19 cellular contexts compared by ENCODE assay signal in the genomic region with DNA sequence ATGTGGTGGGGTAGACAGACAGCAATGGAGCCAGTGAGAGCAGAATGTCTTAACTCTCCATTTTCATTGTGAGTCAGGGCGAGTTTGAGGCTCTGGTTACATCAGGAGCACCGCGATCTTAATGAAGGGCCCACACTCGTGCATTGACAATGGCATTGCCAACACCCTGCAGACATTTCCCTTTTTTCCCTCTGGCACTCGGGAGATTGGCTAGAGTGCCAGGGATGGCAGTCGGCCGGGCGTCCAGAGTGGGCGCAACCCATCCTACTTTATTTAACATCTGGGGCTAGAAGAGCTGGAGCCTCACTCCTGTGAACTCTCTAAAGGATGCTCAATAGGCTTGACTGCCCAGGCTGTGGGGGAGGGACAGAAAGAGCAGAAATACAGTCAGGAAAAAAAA. TPM values are rescaled to one million over a fixed set of nuclear protein-coding genes. Genes with fewer than 3 reads are reported as not detected.
DNase-seq lines count a peak whose midpoint lies in the region; ATAC-seq and TF ChIP-seq lines count a peak whose summit lies in the region.
"Had no signal": no experiment of that assay in that cellular context is flagged by ENCODE, and none has a peak within 500 bp of the region (broad histone marks: within the 10 kb centered on the region; RNA-seq: fewer than 3 reads in every experiment).

No MANE protein-coding gene starts in this region.

- peaks cover 4% of the 10 kb centered on the region; the same call in 1 of the 2 replicates for H3K9me3 ChIP-seq in IMR-90 (ENCODE audit: control insufficient read depth, insufficient read depth, low read length)
- H3K9me3 ChIP-seq: BE2C, heart left ventricle, tibial nerve had no signal

- in situ Hi-C loops in IMR-90 (cut with MboI; ENCODE audit: low sequenced_read_pairs) = no loop called here

- CTCF ChIA-PET in IMR-90 (lab: Yijun Ruan, JAX) = interaction anchor here (0.6 to 1.0 kb wide), 2 partner anchors 57 to 191 kb away, joined by 3 to 7 read pairs; no protein-coding TSS in a partner anchor

- H3K4me3 ChIP-seq in IMR-90 (ENCODE audit: insufficient read depth, low read depth, low read length) = no peak overlapping the region
- H3K4me3 ChIP-seq in mesendoderm (ENCODE audit: low read length) = no peak overlapping the region
- no peak overlapping the region for H3K4me3 ChIP-seq in foreskin fibroblast (ENCODE audit: low read depth in 1 of 2, low read length in 2 of 2)
- H3K4me3 ChIP-seq: cardiac muscle cell, GM12878, heart left ventricle, tibial nerve had no signal

- H4K20me1 ChIP-seq in IMR-90 (ENCODE audit: insufficient read depth, low read length) = no peaks in the 10 kb centered on the region

- no peak overlapping the region for H3K14ac ChIP-seq in IMR-90 (replicated peaks; ENCODE audit: low read depth, low read length)

- dilution Hi-C loops in IMR-90 (cut with HindIII; ENCODE audit: low sequenced_read_pairs, unreplicated experiment) = no loop called here

- H3K79me1 ChIP-seq in IMR-90 (ENCODE audit: low read depth in 1 of 2, low read length in 2 of 2) (no peaks in the 10 kb centered on the region), mesendoderm (ENCODE audit: low read length) (no peaks in the 10 kb centered on the region)

- peak overlapping the region; percentile 46 for H2AK9ac ChIP-seq in IMR-90 (replicated peaks; ENCODE audit: low read depth, low read length, poor library complexity)

- no peak for ATAC-seq in IMR-90 (ENCODE audit: low read depth)

- H3K27me3 Mint-ChIP-seq in activated T-helper 1 cell treated with anti-CD3 and anti-CD28 coated beads, Interleukin-12 subunit alpha, Interleukin-12 subunit beta, Interleukin-2, Interleukin-4 antibody, amounts not matched to agents 30 ng/mL and 10 ng/mL and 1 ng/mL, durations not matched to agents 14 hours and 24 hours and 36 hours (ENCODE audit: insufficient read depth) = peaks cover 27% of the 10 kb centered on the region

- H2BK15ac ChIP-seq in IMR-90 (ENCODE audit: low read depth, low read length) (no peak overlapping the region), mesendoderm (replicated peaks; ENCODE audit: low read depth) (no peak overlapping the region)

- H3K27me3 ChIP-seq in IMR-90 (ENCODE audit: control insufficient read depth, insufficient read depth, low read length) (peaks cover 47% of the 10 kb centered on the region), mesendoderm (ENCODE audit: insufficient read depth, low read length, poor library complexity) (no peaks in the 10 kb centered on the region)
- H3K27me3 ChIP-seq: BE2C, cardiac muscle cell had no signal

- 94% methylated on average over 3 of the region's 9 CpGs; no CpG with 5 or more reads in 1 of the 2 experiments for WGBS in IMR-90 (ENCODE audit: extremely low coverage in 2 of 2, insufficient read length in 1 of 2), 2 experiments
- no CpG with 5 or more reads among the region's 9 CpGs for WGBS in mesendoderm (ENCODE audit: extremely low coverage, insufficient coverage, low lambda C conversion rate)

- peak overlapping the region; percentile 16 for H3K4me3 Mint-ChIP-seq in activated T-helper 1 cell treated with anti-CD3 and anti-CD28 coated beads, Interleukin-12 subunit alpha, Interleukin-12 subunit beta, Interleukin-2, Interleukin-4 antibody, amounts not matched to agents 30 ng/mL and 10 ng/mL and 1 ng/mL, durations not matched to agents 14 hours and 24 hours and 36 hours

- TF ChIP-seq RAD21 in IMR-90 (IDR thresholded peaks at IDR 0.05; ENCODE audit: low read length) = no peak

- H2BK5ac ChIP-seq in IMR-90 (ENCODE audit: low read depth, low read length, poor library complexity, severe bottlenecking) (no peak overlapping the region), mesendoderm (ENCODE audit: low read length) (no peak overlapping the region)

- H4K91ac ChIP-seq in IMR-90 (ENCODE audit: insufficient read depth, low read depth, low read length) = no peak overlapping the region

- H3K27ac ChIP-seq in IMR-90 (ENCODE audit: insufficient read depth, low read length) (no peak overlapping the region), mesendoderm (ENCODE audit: low read depth, low read length) (no peak overlapping the region)
- H3K27ac ChIP-seq: 22Rv1, cardiac muscle cell, tibial nerve had no signal

- no peaks in the 10 kb centered on the region for H3K36me3 ChIP-seq in IMR-90 (ENCODE audit: control insufficient read depth, insufficient read depth, low read length)
- H3K36me3 ChIP-seq in mesendoderm (ENCODE audit: control insufficient read depth, insufficient read depth, low read length) = no peaks in the 10 kb centered on the region
- H3K36me3 ChIP-seq: BE2C, cardiac muscle cell, heart left ventricle, tibial nerve had no signal

- TF ChIP-seq POLR2A in IMR-90 (IDR thresholded peaks at IDR 0.05; ENCODE audit: low read depth, low read length) = no peak

- no peak overlapping the region for H2AFZ ChIP-seq in IMR-90 (replicated peaks; ENCODE audit: low read length, poor library complexity)

- H2AK5ac ChIP-seq in IMR-90 (ENCODE audit: low read depth, low read length) (no peak overlapping the region), mesendoderm (ENCODE audit: low read length) (no peak overlapping the region)

- H3K4me1 ChIP-seq in IMR-90 (ENCODE audit: control insufficient read depth, insufficient read depth, low read length) (no peaks in the 10 kb centered on the region), mesendoderm (ENCODE audit: control insufficient read depth, low read depth, low read length) (peaks cover 4% of the 10 kb centered on the region)
- H3K4me1 ChIP-seq: BE2C, tibial nerve had no signal

- no peak overlapping the region for H2BK120ac ChIP-seq in IMR-90 (ENCODE audit: low read depth, low read length)
- no peak overlapping the region for H2BK120ac ChIP-seq in mesendoderm (ENCODE audit: low read depth, low read length)

- H3K18ac ChIP-seq in IMR-90 (ENCODE audit: low read depth, low read length) (no peak overlapping the region), mesendoderm (ENCODE audit: low read length) (no peak overlapping the region)

- peak overlapping the region; percentile 9 for H3K27ac Mint-ChIP-seq in activated T-helper 1 cell treated with anti-CD3 and anti-CD28 coated beads, Interleukin-12 subunit alpha, Interleukin-12 subunit beta, Interleukin-2, Interleukin-4 antibody, amounts not matched to agents 30 ng/mL and 10 ng/mL and 1 ng/mL, durations not matched to agents 14 hours and 24 hours and 36 hours

- H3K9me3 Mint-ChIP-seq in activated T-helper 1 cell treated with anti-CD3 and anti-CD28 coated beads, Interleukin-12 subunit alpha, Interleukin-12 subunit beta, Interleukin-2, Interleukin-4 antibody, amounts not matched to agents 30 ng/mL and 10 ng/mL and 1 ng/mL, durations not matched to agents 14 hours and 24 hours and 36 hours = no peaks in the 10 kb centered on the region

- BruUV-seq in IMR-90 (replicated peaks; lab: Mats Ljungman, UMichigan) = no TSS peak

- H2BK20ac ChIP-seq in IMR-90 (ENCODE audit: low read depth, low read length) = no peak overlapping the region

- H3K9me1 ChIP-seq in IMR-90 (ENCODE audit: insufficient read depth, low read length) = no peaks in the 10 kb centered on the region

- H3K4ac ChIP-seq in IMR-90 (ENCODE audit: low read depth, low read length) = no peak overlapping the region
- no peak overlapping the region for H3K4ac ChIP-seq in mesendoderm (ENCODE audit: low read depth, low read length)

- peak; percentile 1 for DNase-seq in NCI-H2107 treated with DMSO at 0.1 percent for 48 hours (lab: John Stamatoyannopoulos, UW; ENCODE audit: unreplicated experiment)
- no peak for DNase-seq in NCI-H2107 (lab: John Stamatoyannopoulos, UW)
- no peak for DNase-seq in IMR-90
- DNase-seq in activated T-helper 1 cell treated with anti-CD3 and anti-CD28 coated beads, Interleukin-12 subunit alpha, Interleukin-12 subunit beta, Interleukin-2, Interleukin-4 antibody, amounts not matched to agents 30 ng/mL and 10 ng/mL and 1 ng/mL, durations not matched to agents 14 hours and 24 hours and 36 hours (ENCODE audit: low spot score) = no peak
- DNase-seq in mesendoderm = no peak
- DNase-seq in foreskin fibroblast = no peak
- no peak for DNase-seq in GM03348 (ENCODE audit: low spot score)
- no peak for DNase-seq in activated CD4-positive, CD25-positive, alpha-beta regulatory T cell treated with anti-CD3 and anti-CD28 coated beads, Interleukin-2, amount 50 U/mL, for 72 hours
- DNase-seq: BE2C, heart left ventricle, NCI-H2171, NCI-H82 had no signal

- no peak overlapping the region for H3K56ac ChIP-seq in IMR-90 (ENCODE audit: extremely low read depth, insufficient read depth, low read length)
- peak overlapping the region; percentile 10 for H3K56ac ChIP-seq in mesendoderm (ENCODE audit: low read length)

- H3K4me2 ChIP-seq in IMR-90 (ENCODE audit: low read depth, low read length) = no peak overlapping the region
- H3K4me2 ChIP-seq in mesendoderm (ENCODE audit: low read length) = no peak overlapping the region

- H4K8ac ChIP-seq in IMR-90 (ENCODE audit: low read depth in 2 of 2, low read length in 2 of 2) = no peak overlapping the region
- no peak overlapping the region for H4K8ac ChIP-seq in mesendoderm (ENCODE audit: low read depth, low read length)

- H3K4me1 Mint-ChIP-seq in activated T-helper 1 cell treated with anti-CD3 and anti-CD28 coated beads, Interleukin-12 subunit alpha, Interleukin-12 subunit beta, Interleukin-2, Interleukin-4 antibody, amounts not matched to agents 30 ng/mL and 10 ng/mL and 1 ng/mL, durations not matched to agents 14 hours and 24 hours and 36 hours (ENCODE audit: low read depth) = peaks cover 49% of the 10 kb centered on the region

- no peak overlapping the region for H3K23ac ChIP-seq in IMR-90 (ENCODE audit: low read depth, low read length)
- H3K23ac ChIP-seq in mesendoderm (ENCODE audit: low read length) = no peak overlapping the region

- POLR2A ChIA-PET in IMR-90 (lab: Charles Lee; ENCODE audit: unreplicated experiment) = no interaction called here

- H3K79me2 ChIP-seq in mesendoderm (ENCODE audit: control insufficient read depth, insufficient read depth, low read length) = no peaks in the 10 kb centered on the region

- no peaks in the 10 kb centered on the region for H3K36me3 Mint-ChIP-seq in activated T-helper 1 cell treated with anti-CD3 and anti-CD28 coated beads, Interleukin-12 subunit alpha, Interleukin-12 subunit beta, Interleukin-2, Interleukin-4 antibody, amounts not matched to agents 30 ng/mL and 10 ng/mL and 1 ng/mL, durations not matched to agents 14 hours and 24 hours and 36 hours (ENCODE audit: low read depth)

- intact Hi-C loops in IMR-90 (cut with micrococcal nuclease) = no loop called here
- intact Hi-C loops in activated T-helper 1 cell treated with anti-CD3 and anti-CD28 coated beads, Interleukin-12 subunit alpha, Interleukin-12 subunit beta, Interleukin-2, Interleukin-4 antibody, amounts not matched to agents 30 ng/mL and 10 ng/mL and 1 ng/mL, durations not matched to agents 14 hours and 24 hours and 36 hours (cut with micrococcal nuclease) = loop anchor here (1.0 to 10.0 kb wide), 13 partner anchors 10 to 402 kb away; partner anchors contain the start of genes APLF, ARHGAP25, FBXO48 and PPP3R1

- H3K9ac ChIP-seq in IMR-90 (ENCODE audit: low read depth, low read length) (no peak overlapping the region), mesendoderm (ENCODE audit: low read length) (no peak overlapping the region)

- H4K5ac ChIP-seq in IMR-90 (ENCODE audit: low read depth, low read length) (no peak overlapping the region), mesendoderm (ENCODE audit: low read length) (no peak overlapping the region)

- TF ChIP-seq CTCF in IMR-90 (conservative IDR thresholded peaks at IDR 0.05; ENCODE audit: low read depth, low read length) = no peak
- TF ChIP-seq CTCF in foreskin fibroblast (IDR thresholded peaks at IDR 0.05; ENCODE audit: low read depth, low read length) = no peak

RNA-seq across cellular contexts. Expression of gene PROKR1, which starts 9.7 kb away (rescaled TPM):
- total RNA-seq in IMR-90 (2012; rRNA removed) = not detected in 2 replicates
- polyA plus RNA-seq in IMR-90 (2012; rRNA removed) = not detected in 2 replicates
- polyA plus RNA-seq in IMR-90 (2012; cell fraction: cytosol; rRNA removed) = not detected in 2 replicates
- polyA plus RNA-seq in IMR-90 (2012; cell fraction: nucleus; rRNA removed; ENCODE audit: low replicate concordance) = not detected in 2 replicates
- total RNA-seq in activated T-helper 1 cell treated with anti-CD3 and anti-CD28 coated beads, Interleukin-12 subunit alpha, Interleukin-12 subunit beta, Interleukin-2, Interleukin-4 antibody, amounts not matched to agents 30 ng/mL and 10 ng/mL and 1 ng/mL, durations not matched to agents 14 hours and 24 hours and 36 hours = not detected in 2 replicates
- polyA plus RNA-seq in mesendoderm (2013, experiment 1 of 2) = 1.0 TPM
- polyA plus RNA-seq in mesendoderm (2013, experiment 2 of 2) = 0.95 TPM
- total RNA-seq: fibroblast of lung; GM12878; heart left ventricle; mammary epithelial cell; naive thymus-derived CD4-positive, alpha-beta T cell had no signal
- polyA plus RNA-seq: cardiac muscle cell; fibroblast of lung; naive thymus-derived CD4-positive, alpha-beta T cell had no signal
